9 cellular contexts compared by ENCODE assay signal in the genomic region with DNA sequence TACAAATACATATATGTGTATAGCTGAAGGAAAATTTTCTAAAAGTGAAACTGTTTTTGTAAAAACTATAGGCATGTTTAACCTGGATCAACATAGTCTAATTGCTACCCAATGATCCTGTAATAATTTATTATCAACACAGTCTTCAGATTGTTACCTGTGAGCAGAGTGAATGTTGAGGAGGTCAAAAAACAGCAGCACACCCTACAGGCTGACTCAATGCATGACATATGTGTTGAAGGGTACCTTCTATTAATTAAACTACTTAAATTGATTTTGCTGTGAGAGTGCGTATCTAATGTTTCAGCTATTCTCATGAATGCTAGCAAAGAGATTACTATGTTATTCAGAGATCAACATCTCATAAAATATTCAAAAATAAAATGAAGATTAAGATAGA.
DNase-seq lines count a peak whose midpoint lies in the region; ATAC-seq and TF ChIP-seq lines count a peak whose summit lies in the region.
"Had no signal": no experiment of that assay in that cellular context is flagged by ENCODE, and none has a peak within 500 bp of the region (broad histone marks: within the 10 kb centered on the region; RNA-seq: fewer than 3 reads in every experiment).

No MANE protein-coding gene starts in this region.

- H3K4me1 Mint-ChIP-seq in endodermal cell (peaks cover 3% of the 10 kb centered on the region), neural progenitor cell (no peaks in the 10 kb centered on the region)
- no peaks in the 10 kb centered on the region for H3K4me1 Mint-ChIP-seq in activated naive CD4-positive, alpha-beta T cell treated with anti-CD3 and anti-CD28 coated beads, Interleukin-2, amount 10 ng/mL, durations not matched to agents 7 days and 5 days
- no peaks in the 10 kb centered on the region for H3K4me1 Mint-ChIP-seq in stimulated activated memory B cell treated with anti-CD40 and anti-IgM and Interleukin-4, amounts not matched to agents 10 μg/mL and 1 μg/mL and 100 μg/mL, for 72 hours

- TF ChIP-seq CTCF in NB4 (IDR thresholded peaks at IDR 0.05; ENCODE audit: low read depth, low read length) (peak; percentile 14), endodermal cell (conservative IDR thresholded peaks at IDR 0.05) (peak; percentile 77), neural progenitor cell (IDR thresholded peaks at IDR 0.05) (peak; percentile 51), tibial artery (IDR thresholded peaks at IDR 0.05) (no peak)

- H3K9me3 Mint-ChIP-seq in endodermal cell (peaks cover 4% of the 10 kb centered on the region), neural progenitor cell (no peaks in the 10 kb centered on the region)
- no peaks in the 10 kb centered on the region for H3K9me3 Mint-ChIP-seq in activated naive CD4-positive, alpha-beta T cell treated with anti-CD3 and anti-CD28 coated beads, Interleukin-2, amount 10 ng/mL, durations not matched to agents 7 days and 5 days
- H3K9me3 Mint-ChIP-seq in stimulated activated memory B cell treated with anti-CD40 and anti-IgM and Interleukin-4, amounts not matched to agents 10 μg/mL and 1 μg/mL and 100 μg/mL, for 72 hours = no peaks in the 10 kb centered on the region

- no peaks in the 10 kb centered on the region for H3K27me3 ChIP-seq in endodermal cell (ENCODE audit: control insufficient read depth, insufficient read depth, low read length, poor library complexity, severe bottlenecking)
- no peaks in the 10 kb centered on the region for H3K27me3 ChIP-seq in neural progenitor cell
- no peaks in the 10 kb centered on the region for H3K27me3 ChIP-seq in tibial artery

- CTCF ChIA-PET in activated naive CD4-positive, alpha-beta T cell treated with anti-CD3 and anti-CD28 coated beads, Interleukin-2, amount 10 ng/mL, durations not matched to agents 7 days and 5 days (lab: Charles Lee) = no interaction called here

- no CpG with 5 or more reads among the region's 1 CpG for WGBS in endodermal cell (ENCODE audit: insufficient coverage in 1 of 2, insufficient read length in 1 of 2), 2 experiments

- no peak overlapping the region for H3K27ac ChIP-seq in endodermal cell (ENCODE audit: low read depth, low read length)
- no peak overlapping the region for H3K27ac ChIP-seq in neural progenitor cell
- no peak overlapping the region for H3K27ac ChIP-seq in tibial artery

- no peaks in the 10 kb centered on the region for H3K79me2 ChIP-seq in neural progenitor cell (ENCODE audit: low read depth)

- H3K36me3 Mint-ChIP-seq in endodermal cell (ENCODE audit: low read depth) (no peaks in the 10 kb centered on the region), neural progenitor cell (no peaks in the 10 kb centered on the region)
- H3K36me3 Mint-ChIP-seq in activated naive CD4-positive, alpha-beta T cell treated with anti-CD3 and anti-CD28 coated beads, Interleukin-2, amount 10 ng/mL, durations not matched to agents 7 days and 5 days = no peaks in the 10 kb centered on the region
- no peaks in the 10 kb centered on the region for H3K36me3 Mint-ChIP-seq in stimulated activated memory B cell treated with anti-CD40 and anti-IgM and Interleukin-4, amounts not matched to agents 10 μg/mL and 1 μg/mL and 100 μg/mL, for 72 hours

- no peak for ATAC-seq in stimulated activated memory B cell treated with anti-CD40 and anti-IgM and Interleukin-4, amounts not matched to agents 10 μg/mL and 1 μg/mL and 100 μg/mL, for 72 hours
- ATAC-seq: mucosa of descending colon had no signal

- H3K4me3 Mint-ChIP-seq in endodermal cell (no peak overlapping the region), neural progenitor cell (no peak overlapping the region)
- no peak overlapping the region for H3K4me3 Mint-ChIP-seq in activated naive CD4-positive, alpha-beta T cell treated with anti-CD3 and anti-CD28 coated beads, Interleukin-2, amount 10 ng/mL, durations not matched to agents 7 days and 5 days
- no peak overlapping the region for H3K4me3 Mint-ChIP-seq in stimulated activated memory B cell treated with anti-CD40 and anti-IgM and Interleukin-4, amounts not matched to agents 10 μg/mL and 1 μg/mL and 100 μg/mL, for 72 hours

- H3F3A ChIP-seq in neural progenitor cell (ENCODE audit: low read depth) = no peaks in the 10 kb centered on the region

- no peaks in the 10 kb centered on the region for H3K36me3 ChIP-seq in endodermal cell (ENCODE audit: control insufficient read depth, insufficient read depth, low read length)
- H3K36me3 ChIP-seq in neural progenitor cell = no peaks in the 10 kb centered on the region
- H3K36me3 ChIP-seq in tibial artery = no peaks in the 10 kb centered on the region

- no peak for TF ChIP-seq POLR2A in NB4 (IDR thresholded peaks at IDR 0.05; ENCODE audit: extremely low read depth, insufficient read length)

- H3K27me3 Mint-ChIP-seq in endodermal cell (ENCODE audit: insufficient read depth) (peaks cover 4% of the 10 kb centered on the region), neural progenitor cell (ENCODE audit: insufficient read depth, low read depth) (no peaks in the 10 kb centered on the region)
- no peaks in the 10 kb centered on the region for H3K27me3 Mint-ChIP-seq in activated naive CD4-positive, alpha-beta T cell treated with anti-CD3 and anti-CD28 coated beads, Interleukin-2, amount 10 ng/mL, durations not matched to agents 7 days and 5 days
- no peaks in the 10 kb centered on the region for H3K27me3 Mint-ChIP-seq in stimulated activated memory B cell treated with anti-CD40 and anti-IgM and Interleukin-4, amounts not matched to agents 10 μg/mL and 1 μg/mL and 100 μg/mL, for 72 hours

- intact Hi-C loops in tibial artery (cut with DNase I; ENCODE audit: low total_unique reads) = no loop called here

- H3K27ac Mint-ChIP-seq in endodermal cell (no peak overlapping the region), neural progenitor cell (no peak overlapping the region)
- H3K27ac Mint-ChIP-seq in activated naive CD4-positive, alpha-beta T cell treated with anti-CD3 and anti-CD28 coated beads, Interleukin-2, amount 10 ng/mL, durations not matched to agents 7 days and 5 days = no peak overlapping the region
- H3K27ac Mint-ChIP-seq in stimulated activated memory B cell treated with anti-CD40 and anti-IgM and Interleukin-4, amounts not matched to agents 10 μg/mL and 1 μg/mL and 100 μg/mL, for 72 hours = no peak overlapping the region

- H3K4me1 ChIP-seq in endodermal cell (ENCODE audit: control insufficient read depth, insufficient read depth, low read length) = peaks cover 4% of the 10 kb centered on the region
- H3K4me1 ChIP-seq in neural progenitor cell = no peaks in the 10 kb centered on the region
- no peaks in the 10 kb centered on the region for H3K4me1 ChIP-seq in tibial artery

- H4K20me1 ChIP-seq in neural progenitor cell (ENCODE audit: low read depth) = no peaks in the 10 kb centered on the region

- H3K9ac ChIP-seq in endodermal cell (ENCODE audit: extremely low read depth, low read length, poor library complexity, severe bottlenecking) (no peak overlapping the region), neural progenitor cell (no peak overlapping the region)

- no peak overlapping the region for H3K4me3 ChIP-seq in NB4 (ENCODE audit: low read depth, low read length)
- H3K4me3 ChIP-seq in endodermal cell (ENCODE audit: low read length) = no peak overlapping the region
- H3K4me3 ChIP-seq in neural progenitor cell = no peak overlapping the region
- H3K4me3 ChIP-seq in tibial artery = no peak overlapping the region
- H3K4me3 ChIP-seq: mucosa of descending colon had no signal

- DNase-seq in NCI-H1417 (lab: John Stamatoyannopoulos, UW) (peak in 2 of 3 experiments; percentile 10 to 19), NCI-H1417 treated with DMSO at 0.1 percent for 48 hours (lab: John Stamatoyannopoulos, UW) (no peak), NB4 (ENCODE audit: low read depth) (no peak), endodermal cell (no peak), neural progenitor cell (ENCODE audit: low spot score) (no peak), tibial artery (no peak)
- no peak for DNase-seq in activated naive CD4-positive, alpha-beta T cell treated with anti-CD3 and anti-CD28 coated beads, Interleukin-2, amount 10 ng/mL, durations not matched to agents 7 days and 5 days
- DNase-seq: mucosa of descending colon had no signal

- H3K4me2 ChIP-seq in neural progenitor cell = no peak overlapping the region

- H3K9me3 ChIP-seq in endodermal cell (ENCODE audit: control insufficient read depth, low read length) = peaks cover 3% of the 10 kb centered on the region
- H3K9me3 ChIP-seq in neural progenitor cell (ENCODE audit: low read depth) = no peaks in the 10 kb centered on the region
- no peaks in the 10 kb centered on the region for H3K9me3 ChIP-seq in tibial artery
- H3K9me3 ChIP-seq: mucosa of descending colon had no signal

- no peak overlapping the region for H2AFZ ChIP-seq in neural progenitor cell (replicated peaks)

Comparison
In these comparisons a context has a peak if more than half of its experiments do, and no peak if none do; other contexts are left out.
1. DNase-seq: peak in NCI-H1417 (2 of 3); none in NCI-H1417 treated with DMSO at 0.1 percent for 48 hours (single experiment), NB4 (single experiment), endodermal cell (single experiment), neural progenitor cell (single experiment), activated naive CD4-positive, alpha-beta T cell treated with anti-CD3 and anti-CD28 coated beads, Interleukin-2, amount 10 ng/mL, durations not matched to agents 7 days and 5 days (single experiment) and tibial artery (0 of 2).
2. CTCF ChIP-seq: peak in NB4 (single experiment), endodermal cell (single experiment) and neural progenitor cell (single experiment); none in tibial artery (0 of 2).